Comparison of ENCODE assay signal across 17 cellular contexts in genomic region chr2:10002087-10002486, GRCh38.
"Had no signal": no experiment of that assay in that cellular context is flagged by ENCODE, and none has a peak within 500 bp of the region (broad histone marks: within the 10 kb centered on the region; RNA-seq: fewer than 3 reads in every experiment).

No MANE protein-coding gene starts in this region.

- H3K4me1 ChIP-seq: neural progenitor cell, upper lobe of right lung had no signal

- H3K4me2 ChIP-seq: neural progenitor cell, smooth muscle cell had no signal

- H3K36me3 Mint-ChIP-seq: natural killer cell treated with Interleukin-12 subunit alpha and Interleukin-12 subunit beta and Interleukin-15 and Interleukin-18, amount 100 ng/mL, for 72 hours; neural progenitor cell had no signal

- DNase-seq: effector memory CD4-positive, alpha-beta T cell; heart left ventricle; hippocampal formation; left colon; left ventricle myocardium superior; mesenchymal stem cell; midbrain; occipital lobe; stimulated activated CD4-positive, alpha-beta T cell treated with anti-CD3 and anti-CD28 coated beads, Interleukin-2, amount 100 ng/mL, for 48 hours; stimulated activated naive CD4-positive, alpha-beta T cell treated with Interleukin-2 at 50 U/mL for 16 hours; upper lobe of right lung had no signal

- H3K27ac Mint-ChIP-seq: natural killer cell treated with Interleukin-12 subunit alpha and Interleukin-12 subunit beta and Interleukin-15 and Interleukin-18, amount 100 ng/mL, for 72 hours; neural progenitor cell had no signal

- H3K9me3 ChIP-seq: heart left ventricle, tibial nerve, upper lobe of right lung had no signal

- H3K4me3 ChIP-seq: heart left ventricle, lung, neural progenitor cell, smooth muscle cell, tibial nerve, upper lobe of right lung had no signal

- H3K9me3 Mint-ChIP-seq: natural killer cell treated with Interleukin-12 subunit alpha and Interleukin-12 subunit beta and Interleukin-15 and Interleukin-18, amount 100 ng/mL, for 72 hours; neural progenitor cell had no signal

- H3K4me3 Mint-ChIP-seq: natural killer cell treated with Interleukin-12 subunit alpha and Interleukin-12 subunit beta and Interleukin-15 and Interleukin-18, amount 100 ng/mL, for 72 hours; neural progenitor cell had no signal

- H3K27me3 Mint-ChIP-seq: natural killer cell treated with Interleukin-12 subunit alpha and Interleukin-12 subunit beta and Interleukin-15 and Interleukin-18, amount 100 ng/mL, for 72 hours had no signal

- H3K27me3 ChIP-seq: heart left ventricle, neural progenitor cell, tibial nerve, upper lobe of right lung had no signal

- ATAC-seq: esophagus mucosa; heart left ventricle; left colon; left ventricle myocardium superior; natural killer cell treated with Interleukin-12 subunit alpha and Interleukin-12 subunit beta and Interleukin-15 and Interleukin-18, amount 100 ng/mL, for 72 hours had no signal

- H3K36me3 ChIP-seq: heart left ventricle, neural progenitor cell, tibial nerve, upper lobe of right lung had no signal

- H3K9ac ChIP-seq: neural progenitor cell had no signal

- H3K27ac ChIP-seq: neural progenitor cell, upper lobe of right lung had no signal
